ENCODE assay signal across 11 cellular contexts in genomic region chr11:126139541-126140091, GRCh38.
DNase-seq lines count a peak whose midpoint lies in the region; ATAC-seq and TF ChIP-seq lines count a peak whose summit lies in the region.
"Had no signal": no experiment of that assay in that cellular context is flagged by ENCODE, and none has a peak within 500 bp of the region (broad histone marks: within the 10 kb centered on the region; RNA-seq: fewer than 3 reads in every experiment).

No MANE protein-coding gene starts in this region.

- no peaks in the 10 kb centered on the region for H3K9me3 ChIP-seq in adipocyte (ENCODE audit: control insufficient read depth, low read length)
- no peaks in the 10 kb centered on the region for H3K9me3 ChIP-seq in heart right ventricle

- 18 to 19% methylated on average over 5 of the region's 5 CpGs for WGBS in heart right ventricle, 2 donors

- H3K4me3 ChIP-seq in adipocyte (ENCODE audit: low read length) (peak overlapping the region; percentile 67), heart right ventricle (no peak overlapping the region), skeletal muscle cell (ENCODE audit: low read depth, low read length) (no peak overlapping the region)

- peak overlapping the region; percentile 92 for H3K9ac ChIP-seq in adipocyte (ENCODE audit: low read length)

- DNase-seq in HCEC 1CT: peak; percentile 50
- DNase-seq in adipocyte (ENCODE audit: low read depth): peak; percentile 89
- peak; percentile 35 to 51 for DNase-seq in heart right ventricle
- DNase-seq in skeletal muscle cell (ENCODE audit: low read depth): peak; percentile 38
- no peak for DNase-seq in activated CD4-positive, alpha-beta T cell treated with anti-CD3 and anti-CD28 coated beads for 48 hours
- DNase-seq in hippocampal formation (lab: John Stamatoyannopoulos, UW): no peak
- DNase-seq in NCI-H774 (lab: John Stamatoyannopoulos, UW): no peak
- DNase-seq: CD4-positive, alpha-beta T cell; NCI-H1436 treated with DMSO at 0.1 percent for 48 hours; stimulated activated naive CD8-positive, alpha-beta T cell treated with anti-CD3 and anti-CD28 coated beads, Interleukin-15, Interleukin-2, amounts not matched to agents 100 U/mL and 50 U/mL, for 24 hours had no signal

- TF ChIP-seq CTCF in heart right ventricle (IDR thresholded peaks at IDR 0.05): no peak

- intact Hi-C loops in heart right ventricle (cut with DNase I): no loop called here

- no peaks in the 10 kb centered on the region for H3K36me3 ChIP-seq in adipocyte (ENCODE audit: control insufficient read depth, insufficient read depth, low read length, severe bottlenecking)
- H3K36me3 ChIP-seq in heart right ventricle: no peaks in the 10 kb centered on the region

- H3K4me1 ChIP-seq in adipocyte (ENCODE audit: control insufficient read depth, insufficient read depth, low read length): peaks cover 72% of the 10 kb centered on the region
- peaks cover 5 to 66% (median 40%) of the 10 kb centered on the region in 9 donors for H3K4me1 ChIP-seq in heart right ventricle

- peak overlapping the region in 3 of 10 donors; percentile 10 to 53 (median 17) for H3K27ac ChIP-seq in heart right ventricle

- H3K27me3 ChIP-seq in adipocyte (replicated peaks; ENCODE audit: control insufficient read depth, insufficient read depth, low read length): no peaks in the 10 kb centered on the region
- peaks cover 0 to 10% (median 0%) of the 10 kb centered on the region in 7 donors for H3K27me3 ChIP-seq in heart right ventricle

- ATAC-seq in heart right ventricle (peak in 7 of 8 donors; percentile 26 to 53 (median 42)), GM21526 (IDR thresholded peaks at IDR 0.05; ENCODE audit: low FRiP score, unreplicated experiment) (no peak)
- ATAC-seq: stimulated activated naive CD8-positive, alpha-beta T cell treated with anti-CD3 and anti-CD28 coated beads, Interleukin-15, Interleukin-2, amounts not matched to agents 100 U/mL and 50 U/mL, for 24 hours had no signal

Comparison
In these comparisons a context has a peak if more than half of its experiments do, and no peak if none do; other contexts are left out.
1. DNase-seq: peak in HCEC 1CT (single experiment), adipocyte (single experiment), heart right ventricle (2 of 2) and skeletal muscle cell (single experiment); none in activated CD4-positive, alpha-beta T cell treated with anti-CD3 and anti-CD28 coated beads for 48 hours (single experiment), hippocampal formation (0 of 2) and NCI-H774 (single experiment).